ENCODE assay signal across 8 cellular contexts in the genomic region with DNA sequence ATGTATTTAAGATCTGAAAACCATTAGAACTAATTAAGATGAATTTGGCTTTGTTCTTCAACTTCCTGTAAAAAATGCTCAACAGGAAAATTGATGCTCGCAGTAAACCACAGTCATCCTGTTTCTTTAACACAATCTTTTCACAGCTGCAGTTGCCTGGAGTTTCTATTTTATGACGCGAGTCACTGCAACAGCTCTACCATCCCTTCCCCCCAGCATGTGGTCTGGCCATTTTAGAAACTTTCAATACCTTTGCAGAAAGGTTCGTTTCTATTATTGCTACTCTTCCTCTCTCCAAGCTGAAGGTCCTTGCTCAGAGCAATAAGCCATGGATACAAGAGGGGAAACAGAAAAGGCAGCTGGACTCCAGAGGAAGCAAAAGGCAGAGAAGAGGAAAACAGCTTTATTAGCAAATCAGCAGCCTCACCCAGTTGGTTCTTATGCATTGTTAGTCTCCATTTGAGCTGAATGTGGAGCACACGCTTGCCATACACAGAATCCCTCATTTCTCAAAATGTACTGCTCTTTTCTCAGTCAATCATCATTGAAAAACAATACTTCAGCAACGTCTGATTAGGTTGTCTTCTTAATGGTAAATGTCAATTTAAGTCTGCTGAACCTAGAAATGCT. TPM values are rescaled to one million over a fixed set of nuclear protein-coding genes. Genes with fewer than 3 reads are reported as not detected.
A peak's percentile ranks its signal among the peaks of the same experiment; 100 is the strongest.
DNase-seq lines count a peak whose midpoint lies in the region; ATAC-seq, FAIRE-seq and TF ChIP-seq lines count a peak whose summit lies in the region.

No MANE protein-coding gene starts in this region.

- no peaks in the 10 kb centered on the region; a peak in 1 of 8 replicates for H3K36me3 ChIP-seq in H1 (ENCODE audit: control insufficient read depth in 2 of 4, insufficient read depth in 4 of 4, low read length in 3 of 4)

- H3K4ac ChIP-seq in H1 (replicated peaks; ENCODE audit: insufficient read length, low read depth, low read length): no peak overlapping the region

- no peak for TF ChIP-seq RAD21 in H1 (IDR thresholded peaks at IDR 0.05 in 1 of 2, conservative IDR thresholded peaks at IDR 0.05 in 1 of 2; ENCODE audit: low read depth in 2 of 2, low read length in 2 of 2)

- H2BK120ac ChIP-seq in H1 (replicated peaks; ENCODE audit: low read depth, low read length): no peak overlapping the region

- no peaks in the 10 kb centered on the region for H3K79me1 ChIP-seq in H1 (ENCODE audit: low read depth, low read length)

- no peak overlapping the region for H2BK20ac ChIP-seq in H1 (ENCODE audit: low read length)

- no peaks in the 10 kb centered on the region for H3K9me3 ChIP-seq in H1 (ENCODE audit: insufficient read depth in 2 of 2, low read depth in 1 of 2, low read length in 1 of 2)

- H2BK12ac ChIP-seq in H1 (ENCODE audit: low read depth, low read length): no peak overlapping the region

- H3K18ac ChIP-seq in H1 (ENCODE audit: extremely low read depth, low read length): no peak overlapping the region

- ATAC-seq in GM21786 (IDR thresholded peaks at IDR 0.05; ENCODE audit: unreplicated experiment) (peak; percentile 73), natural killer cell (peak; percentile 60 to 84 (median 77))

- no peak overlapping the region for H3K14ac ChIP-seq in H1 (ENCODE audit: insufficient read length)

- no peak overlapping the region for H4K5ac ChIP-seq in H1 (ENCODE audit: insufficient read length, low read depth, low read length)

- no peaks in the 10 kb centered on the region for H3K23me2 ChIP-seq in H1 (ENCODE audit: low read depth, low read length)

- CTCF ChIA-PET in H1 (lab: Charles Lee; ENCODE audit: partially characterized antibody): interaction anchor here (0.6 to 1.9 kb wide), 4 partner anchors 9 to 131 kb away, joined by 3 to 6 read pairs (median 3); no protein-coding TSS in a partner anchor

- whole genome bisulfite sequencing in H1 (ENCODE audit: extremely low coverage in 1 of 2, insufficient coverage in 1 of 2, insufficient read length in 1 of 2, insufficient replicate concordance in 2 of 2, low coverage in 1 of 2, low lambda C conversion rate in 2 of 2, missing lambda C conversion rate in 1 of 2), 2 experiments: 58% methylated on average over 6 of the region's 6 CpGs; no CpG with 5 or more reads in 1 of the 2 experiments

- H3K4me3 Mint-ChIP-seq in natural killer cell (peak overlapping the region; percentile 91), type B pancreatic cell (peak overlapping the region; percentile 44)

- H3K4me1 Mint-ChIP-seq in natural killer cell (peaks cover 64 to 88% of the 10 kb centered on the region in 2 donors), type B pancreatic cell (ENCODE audit: unreplicated experiment) (peaks cover 27% of the 10 kb centered on the region)

- H2BK5ac ChIP-seq in H1 (ENCODE audit: low read depth, low read length): no peak overlapping the region

- H3K4me2 ChIP-seq in H1 (ENCODE audit: insufficient read depth in 1 of 2, low read depth in 2 of 2, low read length in 2 of 2): no peak overlapping the region

- H3K9me3 Mint-ChIP-seq in natural killer cell (no peaks in the 10 kb centered on the region), type B pancreatic cell (no peaks in the 10 kb centered on the region)

- H2AK5ac ChIP-seq in H1 (ENCODE audit: low read depth, low read length): no peak overlapping the region

- H3K27me3 ChIP-seq in H1 (replicated peaks in 1 of 4; ENCODE audit: control insufficient read depth in 3 of 4, extremely low read depth in 1 of 4, insufficient read depth in 3 of 4, low read length in 3 of 4): no peaks in the 10 kb centered on the region

- H4K20me1 ChIP-seq in H1 (replicated peaks in 1 of 2; ENCODE audit: control insufficient read depth in 1 of 2, insufficient read depth in 2 of 2, low read length in 2 of 2): no peaks in the 10 kb centered on the region

- no peak for FAIRE-seq in H1 (lab: Jason Lieb, UNC)

- peaks cover 0 to 5% (median 4%) of the 10 kb centered on the region in 4 experiments; a peak in 3 of 7 replicates for H3K4me1 ChIP-seq in H1 (replicated peaks in 1 of 4; ENCODE audit: control insufficient read depth in 3 of 4, insufficient read depth in 4 of 4, low read length in 3 of 4)

- intact Hi-C loops in natural killer cell (cut with micrococcal nuclease): loop anchor here (1.0 to 10.0 kb wide), 5 partner anchors 15 to 629 kb away; partner anchors contain the start of genes ATF2 and SP3

- H3K4me3 ChIP-seq in GM08714 (ENCODE audit: low read length) (peak overlapping the region; percentile 96), H1 (ENCODE audit: extremely low read depth in 1 of 4, insufficient read depth in 2 of 4, low read depth in 3 of 4, low read length in 4 of 4) (no peak overlapping the region)

- no peak for TF ChIP-seq POLR2A in H1 (IDR thresholded peaks at IDR 0.05; ENCODE audit: control extremely low read depth in 1 of 2, low read depth in 2 of 2, low read length in 2 of 2)

- peak overlapping the region; percentile 95 to 98 for H3K27ac Mint-ChIP-seq in natural killer cell
- H3K27ac Mint-ChIP-seq in type B pancreatic cell: peak overlapping the region; percentile 23

- TF ChIP-seq CTCF in H1 (IDR thresholded peaks at IDR 0.05; ENCODE audit: control extremely low read depth in 1 of 3, insufficient read depth in 1 of 3, low read depth in 1 of 3, low read length in 3 of 3) (no peak), natural killer cell (IDR thresholded peaks at IDR 0.05) (no peak), type B pancreatic cell (conservative IDR thresholded peaks at IDR 0.05) (no peak)

- no peak overlapping the region for H3K56ac ChIP-seq in H1 (replicated peaks; ENCODE audit: insufficient read length, low read depth, low read length)

- H3K36me3 Mint-ChIP-seq in natural killer cell: peaks cover 8% of the 10 kb centered on the region
- no peaks in the 10 kb centered on the region for H3K36me3 Mint-ChIP-seq in type B pancreatic cell

- H3K23ac ChIP-seq in H1 (ENCODE audit: insufficient read length): no peak overlapping the region

- no peak overlapping the region for H4K8ac ChIP-seq in H1 (ENCODE audit: extremely low read depth, insufficient read depth, low read length)

- no peak overlapping the region; the same call in 1 of the 2 replicates for H3K27ac ChIP-seq in H1 (ENCODE audit: low read depth, low read length)

- peak; percentile 93 for DNase-seq in LHCN-M2 (ENCODE audit: low read depth)
- peak; percentile 77 for DNase-seq in activated CD4-positive, alpha-beta T cell treated with anti-CD3 and anti-CD28 coated beads for 48 hours
- no peak for DNase-seq in H1 (ENCODE audit: low read depth in 1 of 2, low spot score in 2 of 2)
- peak; percentile 57 for DNase-seq in natural killer cell
- no peak for DNase-seq in type B pancreatic cell (ENCODE audit: extremely low spot score, unreplicated experiment)
- no peak for DNase-seq in NCI-H345 (lab: John Stamatoyannopoulos, UW)

- no peak overlapping the region for H2BK15ac ChIP-seq in H1 (ENCODE audit: low read length)

- POLR2A ChIA-PET in H1 (lab: Charles Lee; ENCODE audit: partially characterized antibody): interaction anchor here (0.9 kb wide), 1 partner anchor 11 kb away, joined by 4 read pairs; no protein-coding TSS in a partner anchor

- H2AFZ ChIP-seq in H1 (ENCODE audit: low read length): peak overlapping the region; percentile 75

- H3K9ac ChIP-seq in H1 (replicated peaks in 1 of 4; ENCODE audit: extremely low read depth in 1 of 4, low read depth in 3 of 4, low read length in 3 of 4): no peak overlapping the region

- H4K91ac ChIP-seq in H1 (replicated peaks; ENCODE audit: insufficient read length, low read length): no peak overlapping the region

- H3K27me3 Mint-ChIP-seq in natural killer cell (ENCODE audit: low read depth in 2 of 2) (no peaks in the 10 kb centered on the region), type B pancreatic cell (no peaks in the 10 kb centered on the region)

- H3K79me2 ChIP-seq in H1 (ENCODE audit: control insufficient read depth in 1 of 2, insufficient read depth in 2 of 2, low read length in 2 of 2): no peaks in the 10 kb centered on the region

- TF ChIP-seq EP300 in H1 (IDR thresholded peaks at IDR 0.05; ENCODE audit: borderline replicate concordance in 1 of 2, low read depth in 2 of 2, low read length in 2 of 2): no peak

TF ChIP-seq in H1, 55 proteins besides CTCF, POLR2A, EP300 and RAD21:
- TF ChIP-seq JUN (IDR thresholded peaks at IDR 0.05; ENCODE audit: low read depth, low read length): no peak
- TF ChIP-seq E2F6 (IDR thresholded peaks at IDR 0.05): peak; percentile 47; the same call in 1 of the 2 replicates
- TF ChIP-seq EZH2 (IDR thresholded peaks at IDR 0.05; ENCODE audit: low read depth, low read length, severe bottlenecking): no peak
- TF ChIP-seq, protein P1, sequence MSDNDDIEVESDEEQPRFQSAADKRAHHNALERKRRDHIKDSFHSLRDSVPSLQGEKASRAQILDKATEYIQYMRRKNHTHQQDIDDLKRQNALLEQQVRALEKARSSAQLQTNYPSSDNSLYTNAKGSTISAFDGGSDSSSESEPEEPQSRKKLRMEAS (IDR thresholded peaks at IDR 0.05): peak; percentile 16; the same call in 1 of the 2 replicates
- no peak for TF ChIP-seq SIN3A (conservative IDR thresholded peaks at IDR 0.05 in 1 of 2, IDR thresholded peaks at IDR 0.05 in 1 of 2; ENCODE audit: low read depth in 1 of 2, low read length in 2 of 2)
- no peak for TF ChIP-seq CBX5 (IDR thresholded peaks at IDR 0.05; ENCODE audit: low read depth, low read length)
- TF ChIP-seq SUZ12 (IDR thresholded peaks at IDR 0.05; ENCODE audit: low read length): no peak

RNA-seq across cellular contexts. Expression of gene WIPF1, which starts 3.9 kb away (rescaled TPM):
- total RNA-seq in LHCN-M2 (2014; rRNA removed) (11.9 and 19.4 TPM in 2 replicates), natural killer cell (100 to 1,000 TPM; 508 to 640 (median 555) TPM), type B pancreatic cell (ENCODE audit: low replicate concordance) (7.0 and 19.2 TPM in 2 replicates)
- polyA plus RNA-seq in LHCN-M2 (2012): 24.1 TPM
- 4.3 and 5.2 TPM in 2 replicates for total RNA-seq in H1 (2021; fragmentation: NEBNext Ultra II Directional; extraction: Animal tissue kit (Norgen Biotek cat#: 25700))
- 4.4 and 4.7 TPM in 2 replicates for polyA plus RNA-seq in H1 (2011; rRNA removed)
- polyA plus RNA-seq in H1 (2011; cell fraction: cytosol; rRNA removed): 2.7 TPM
- 3.1 TPM for polyA plus RNA-seq in H1 (2011; cell fraction: nucleus; rRNA removed)
- 5.2 to 8.3 TPM (median 5.9 TPM) in 4 replicates for polyA plus RNA-seq in H1 (2012, experiment 1 of 2)
- 2.9 TPM for polyA plus RNA-seq in H1 (2012, experiment 2 of 2)
- 4.6 TPM for polyA plus RNA-seq in H1 (2013, experiment 1 of 2)
- polyA plus RNA-seq in H1 (2013, experiment 2 of 2): 4.9 TPM
- polyA minus RNA-seq in H1 (2011; rRNA and poly(A)+ RNA removed): 2.8 TPM in 2 replicates
- polyA minus RNA-seq in H1 (2011; cell fraction: cytosol; rRNA and poly(A)+ RNA removed): 3.2 TPM
- 9.0 TPM for polyA minus RNA-seq in H1 (2011; cell fraction: nucleus; rRNA and poly(A)+ RNA removed)

Comparison
In these comparisons a context has a peak if more than half of its experiments do, and no peak if none do; other contexts are left out.
1. DNase-seq: peak in LHCN-M2 (single experiment), activated CD4-positive, alpha-beta T cell treated with anti-CD3 and anti-CD28 coated beads for 48 hours (single experiment) and natural killer cell (single experiment); none in H1 (0 of 2), type B pancreatic cell (single experiment) and NCI-H345 (single experiment).
2. RNA of gene WIPF1, which starts 3.9 kb away (total RNA-seq): 508 to 640 TPM in natural killer cell; 11.9 to 19.4 TPM in LHCN-M2, 7.0 to 19.2 TPM in type B pancreatic cell and 4.3 to 5.2 TPM in H1; every median in the first group is over 10 times any median in the second.